Comparison of ENCODE assay signal across 18 cellular contexts in genomic region chr9:112025886-112026285, GRCh38.
DNase-seq lines count a peak whose midpoint lies in the region; ATAC-seq, FAIRE-seq and TF ChIP-seq lines count a peak whose summit lies in the region.
"Had no signal": no experiment of that assay in that cellular context is flagged by ENCODE, and none has a peak within 500 bp of the region (broad histone marks: within the 10 kb centered on the region; RNA-seq: fewer than 3 reads in every experiment).

No MANE protein-coding gene starts in this region.

- H3K27ac Mint-ChIP-seq in stimulated activated memory B cell treated with anti-CD40 and anti-IgM and Interleukin-4, amounts not matched to agents 10 μg/mL and 1 μg/mL and 100 μg/mL, for 72 hours: peak overlapping the region; percentile 69
- H3K27ac Mint-ChIP-seq in T-helper 2 cell treated with Interferon-gamma antibody and Interleukin-4, amounts not matched to agents 5 μg/mL and 100 μg/mL, for 36 hours: no peak overlapping the region
- H3K27ac Mint-ChIP-seq: B cell; CD8-positive, alpha-beta T cell had no signal

- H3K4me2 ChIP-seq in OCI-LY3 (ENCODE audit: low read length) (no peak overlapping the region), GM12878 (ENCODE audit: control insufficient read depth, insufficient read depth) (no peak overlapping the region)
- H3K4me2 ChIP-seq: BLaER1 treated with 17β-estradiol and CSF1 and Interleukin-3, amounts not matched to agents 10 nM and 100 nM had no signal

- peaks cover 10% of the 10 kb centered on the region for H3K36me3 Mint-ChIP-seq in stimulated activated memory B cell treated with anti-CD40 and anti-IgM and Interleukin-4, amounts not matched to agents 10 μg/mL and 1 μg/mL and 100 μg/mL, for 72 hours
- peaks cover 9% of the 10 kb centered on the region for H3K36me3 Mint-ChIP-seq in T-helper 2 cell treated with Interferon-gamma antibody and Interleukin-4, amounts not matched to agents 5 μg/mL and 100 μg/mL, for 36 hours (ENCODE audit: low read depth)
- H3K36me3 Mint-ChIP-seq: CD8-positive, alpha-beta T cell; IgD-negative memory B cell had no signal

- H3K4me1 ChIP-seq in OCI-LY3 (ENCODE audit: low read length): peaks cover 94% of the 10 kb centered on the region
- H3K4me1 ChIP-seq in GM12878 (ENCODE audit: control insufficient read depth, insufficient read depth, low read length): peaks cover 41% of the 10 kb centered on the region
- peaks cover 0 to 30% (median 9%) of the 10 kb centered on the region in 4 donors for H3K4me1 ChIP-seq in right lobe of liver

- no peak for TF ChIP-seq CTCF in OCI-LY3 (IDR thresholded peaks at IDR 0.05; ENCODE audit: low read depth, low read length)
- TF ChIP-seq CTCF in GM12878 (IDR thresholded peaks at IDR 0.05 in 2 of 3, conservative IDR thresholded peaks at IDR 0.05 in 1 of 3; ENCODE audit: control insufficient read depth in 2 of 3, extremely low read depth in 1 of 3, insufficient read depth in 1 of 3, low read depth in 3 of 3, low read length in 3 of 3): no peak
- no peak for TF ChIP-seq CTCF in right lobe of liver (IDR thresholded peaks at IDR 0.05)

- TF ChIP-seq POLR2A in GM12878 (IDR thresholded peaks at IDR 0.05; ENCODE audit: low read depth, low read length) (no peak), right lobe of liver (IDR thresholded peaks at IDR 0.05) (no peak)

- CTCF ChIA-PET in GM12878 (lab: Yijun Ruan, JAX): interaction anchor here (0.5 to 6.4 kb wide), 2 partner anchors 47 to 319 kb away, joined by 5 to 74 read pairs; no protein-coding TSS in a partner anchor

- no peaks in the 10 kb centered on the region for H3K9me3 Mint-ChIP-seq in stimulated activated memory B cell treated with anti-CD40 and anti-IgM and Interleukin-4, amounts not matched to agents 10 μg/mL and 1 μg/mL and 100 μg/mL, for 72 hours
- H3K9me3 Mint-ChIP-seq in T-helper 2 cell treated with Interferon-gamma antibody and Interleukin-4, amounts not matched to agents 5 μg/mL and 100 μg/mL, for 36 hours: no peaks in the 10 kb centered on the region
- H3K9me3 Mint-ChIP-seq: CD8-positive, alpha-beta T cell had no signal

- H4K20me1 ChIP-seq in OCI-LY3 (ENCODE audit: insufficient read depth, low read length): no peaks in the 10 kb centered on the region
- no peaks in the 10 kb centered on the region for H4K20me1 ChIP-seq in GM12878 (ENCODE audit: control insufficient read depth, insufficient read depth)
- H4K20me1 ChIP-seq: BLaER1 treated with 17β-estradiol and CSF1 and Interleukin-3, amounts not matched to agents 10 nM and 100 nM had no signal

- peak overlapping the region; percentile 49 for H3K27ac ChIP-seq in OCI-LY3 (ENCODE audit: low read length)
- no peak overlapping the region for H3K27ac ChIP-seq in GM12878 (ENCODE audit: control insufficient read depth, insufficient read depth)
- H3K27ac ChIP-seq in right lobe of liver: peak overlapping the region in 1 of 3 donors; percentile 17
- H3K27ac ChIP-seq: BLaER1 treated with 17β-estradiol and CSF1 and Interleukin-3, amounts not matched to agents 10 nM and 100 nM; GM23248; HL-60 had no signal

- H3K9ac ChIP-seq in OCI-LY3 (ENCODE audit: low read length): no peak overlapping the region
- no peak overlapping the region for H3K9ac ChIP-seq in GM12878 (ENCODE audit: control insufficient read depth, insufficient read depth, low read length)
- H3K9ac ChIP-seq: BLaER1 treated with 17β-estradiol and CSF1 and Interleukin-3, amounts not matched to agents 10 nM and 100 nM; GM23248 had no signal

- intact Hi-C loops in GM12878 (cut with micrococcal nuclease; ENCODE audit: unreplicated experiment): no loop called here
- intact Hi-C loops in right lobe of liver (cut with DNase I): no loop called here

- SMC1A ChIA-PET in GM12878 (lab: Charles Lee; ENCODE audit: uncharacterized antibody, unreplicated experiment): interaction anchor here (11.3 to 14.5 kb wide), 3 partner anchors 9 to 46 kb away, joined by 269 to 313 read pairs (median 301); no protein-coding TSS in a partner anchor

- H3K79me2 ChIP-seq in OCI-LY3 (ENCODE audit: low read length) (peaks cover 13% of the 10 kb centered on the region), GM12878 (ENCODE audit: control insufficient read depth, insufficient read depth, low read length) (peaks cover 23% of the 10 kb centered on the region)

- H3K4me3 Mint-ChIP-seq in stimulated activated memory B cell treated with anti-CD40 and anti-IgM and Interleukin-4, amounts not matched to agents 10 μg/mL and 1 μg/mL and 100 μg/mL, for 72 hours: no peak overlapping the region
- H3K4me3 Mint-ChIP-seq in T-helper 2 cell treated with Interferon-gamma antibody and Interleukin-4, amounts not matched to agents 5 μg/mL and 100 μg/mL, for 36 hours: no peak overlapping the region
- H3K4me3 Mint-ChIP-seq: B cell; CD8-positive, alpha-beta T cell had no signal

- H3K4me1 Mint-ChIP-seq in stimulated activated memory B cell treated with anti-CD40 and anti-IgM and Interleukin-4, amounts not matched to agents 10 μg/mL and 1 μg/mL and 100 μg/mL, for 72 hours: peaks cover 58% of the 10 kb centered on the region
- H3K4me1 Mint-ChIP-seq in T-helper 2 cell treated with Interferon-gamma antibody and Interleukin-4, amounts not matched to agents 5 μg/mL and 100 μg/mL, for 36 hours (ENCODE audit: low read depth): peaks cover 8% of the 10 kb centered on the region

- H3K36me3 ChIP-seq in OCI-LY3 (replicated peaks; ENCODE audit: low read depth, low read length) (peaks cover 14% of the 10 kb centered on the region), GM12878 (ENCODE audit: control insufficient read depth in 2 of 2, insufficient read depth in 2 of 2, low read length in 1 of 2) (no peaks in the 10 kb centered on the region), right lobe of liver (no peaks in the 10 kb centered on the region)
- H3K36me3 ChIP-seq: HAP-1 had no signal

- H3K4me3 ChIP-seq in OCI-LY3 (ENCODE audit: low read length) (no peak overlapping the region), GM12878 (no peak overlapping the region), right lobe of liver (no peak overlapping the region)
- H3K4me3 ChIP-seq: BLaER1 treated with 17β-estradiol and CSF1 and Interleukin-3, amounts not matched to agents 10 nM and 100 nM; GM23248; HAP-1 had no signal

- FAIRE-seq in GM12878 (lab: Jason Lieb, UNC): no peak

- in situ Hi-C loops in GM12878 (cut with MboI): no loop called here

- POLR2A ChIA-PET in GM12878 (lab: Charles Lee): interaction anchor here (10.9 kb wide), 1 partner anchor 11 kb away, joined by 124 read pairs; no protein-coding TSS in a partner anchor

- no TSS peak for BruUV-seq in GM12878 (replicated peaks; lab: Mats Ljungman, UMichigan)

- H3K27me3 ChIP-seq in OCI-LY3 (ENCODE audit: low read depth, low read length): no peaks in the 10 kb centered on the region
- no peaks in the 10 kb centered on the region for H3K27me3 ChIP-seq in GM12878 (replicated peaks in 1 of 2; ENCODE audit: control insufficient read depth in 2 of 2, insufficient read depth in 2 of 2, low read length in 1 of 2)
- H3K27me3 ChIP-seq in right lobe of liver: no peaks in the 10 kb centered on the region
- H3K27me3 ChIP-seq: BLaER1 treated with 17β-estradiol and CSF1 and Interleukin-3, amounts not matched to agents 10 nM and 100 nM had no signal

- TF ChIP-seq EP300 in GM12878 (IDR thresholded peaks at IDR 0.05; ENCODE audit: borderline replicate concordance in 1 of 2, control insufficient read depth in 1 of 2, low read depth in 2 of 2, low read length in 2 of 2): no peak

- 96% methylated on average over 5 of the region's 5 CpGs for WGBS in GM12878 (ENCODE audit: insufficient coverage, insufficient replicate concordance, low lambda C conversion rate, missing lambda C conversion rate)
- WGBS in right lobe of liver (ENCODE audit: insufficient coverage, low coverage, low lambda C conversion rate, missing lambda C conversion rate): 49% methylated on average over 5 of the region's 5 CpGs

- RAD21 ChIA-PET in GM12878 (lab: Charles Lee; ENCODE audit: unreplicated experiment): interaction anchor here (12.1 to 14.7 kb wide), 2 partner anchors 41 to 48 kb away, joined by 174 to 339 read pairs; no protein-coding TSS in a partner anchor

- TF ChIP-seq RAD21 in GM12878 (IDR thresholded peaks at IDR 0.05; ENCODE audit: insufficient read depth, low read depth, low read length): no peak

- H2AFZ ChIP-seq in OCI-LY3 (ENCODE audit: low read depth, low read length) (no peak overlapping the region), GM12878 (ENCODE audit: control insufficient read depth, low read depth, low read length) (no peak overlapping the region)
- H2AFZ ChIP-seq: GM23248 had no signal

- no peaks in the 10 kb centered on the region for H3K27me3 Mint-ChIP-seq in stimulated activated memory B cell treated with anti-CD40 and anti-IgM and Interleukin-4, amounts not matched to agents 10 μg/mL and 1 μg/mL and 100 μg/mL, for 72 hours
- H3K27me3 Mint-ChIP-seq in T-helper 2 cell treated with Interferon-gamma antibody and Interleukin-4, amounts not matched to agents 5 μg/mL and 100 μg/mL, for 36 hours (ENCODE audit: low read depth): peaks cover 14% of the 10 kb centered on the region
- H3K27me3 Mint-ChIP-seq: B cell, IgD-negative memory B cell had no signal

- no peak for DNase-seq in GM12878 (ENCODE audit: low read depth, low spot score)
- no peak for DNase-seq in right lobe of liver
- DNase-seq in NCI-H2227 treated with DMSO at 0.1 percent for 48 hours (lab: John Stamatoyannopoulos, UW): no peak
- DNase-seq in T-helper 2 cell treated with Interferon-gamma antibody and Interleukin-4, amounts not matched to agents 5 μg/mL and 100 μg/mL, for 36 hours (ENCODE audit: low spot score): no peak
- DNase-seq: Calu3; CD8-positive, alpha-beta T cell; DMS79 treated with DMSO at 0.1 percent for 48 hours; GF-D8; GM23248; KBM-7 had no signal

- H3K9me3 ChIP-seq in OCI-LY3 (ENCODE audit: insufficient read depth, low read length) (peaks cover 6% of the 10 kb centered on the region; the same call in 1 of the 2 replicates), GM12878 (replicated peaks; ENCODE audit: control insufficient read depth, insufficient read depth, low read length) (no peaks in the 10 kb centered on the region; the same call in 2 of the 3 replicates), right lobe of liver (no peaks in the 10 kb centered on the region)
- H3K9me3 ChIP-seq: BLaER1 treated with 17β-estradiol and CSF1 and Interleukin-3, amounts not matched to agents 10 nM and 100 nM; HAP-1 had no signal

- ATAC-seq in GM12878 (no peak), right lobe of liver (peak; percentile 41 to 53 (median 44)), HG03354 (IDR thresholded peaks at IDR 0.05; ENCODE audit: poor library complexity, severe bottlenecking, unreplicated experiment) (no peak)
- no peak for ATAC-seq in stimulated activated memory B cell treated with anti-CD40 and anti-IgM and Interleukin-4, amounts not matched to agents 10 μg/mL and 1 μg/mL and 100 μg/mL, for 72 hours
- ATAC-seq: CD8-positive, alpha-beta T cell had no signal

Comparison
In these comparisons a context has a peak if more than half of its experiments do, and no peak if none do; other contexts are left out.
1. ATAC-seq: peak in right lobe of liver (4 of 4); none in GM12878 (single experiment), stimulated activated memory B cell treated with anti-CD40 and anti-IgM and Interleukin-4, amounts not matched to agents 10 μg/mL and 1 μg/mL and 100 μg/mL, for 72 hours (single experiment) and HG03354 (single experiment).